ENCODE assay signal across 19 cellular contexts in genomic region chr20:10263385-10264165, GRCh38. TPM values are rescaled to one million over a fixed set of nuclear protein-coding genes. Genes with fewer than 3 reads are reported as not detected.
A peak's percentile ranks its signal among the peaks of the same experiment; 100 is the strongest.
DNase-seq lines count a peak whose midpoint lies in the region; ATAC-seq, FAIRE-seq and TF ChIP-seq lines count a peak whose summit lies in the region.
"Had no signal": no experiment of that assay in that cellular context is flagged by ENCODE, and none has a peak within 500 bp of the region (broad histone marks: within the 10 kb centered on the region; RNA-seq: fewer than 3 reads in every experiment).

No MANE protein-coding gene starts in this region.

- no peaks in the 10 kb centered on the region for H3K9me3 Mint-ChIP-seq in naive thymus-derived CD8-positive, alpha-beta T cell
- no peaks in the 10 kb centered on the region for H3K9me3 Mint-ChIP-seq in stimulated activated naive CD8-positive, alpha-beta T cell treated with anti-CD3 and anti-CD28 coated beads, Interleukin-15, amount 100 ng/mL, for 72 hours
- H3K9me3 Mint-ChIP-seq: activated naive CD8-positive, alpha-beta T cell treated with anti-CD3 and anti-CD28 coated beads, Interleukin-2, amount 10 ng/mL, durations not matched to agents 7 days and 5 days; activated T-cell treated with anti-CD3 and anti-CD28 coated beads, Interleukin-2, amount 50 U/mL, for 72 hours; central memory CD8-positive, alpha-beta T cell had no signal

- no TSS peak for BruUV-seq in IMR-90 (replicated peaks; lab: Mats Ljungman, UMichigan)

- H3K36me3 Mint-ChIP-seq in naive thymus-derived CD8-positive, alpha-beta T cell = no peaks in the 10 kb centered on the region
- H3K36me3 Mint-ChIP-seq: activated naive CD8-positive, alpha-beta T cell treated with anti-CD3 and anti-CD28 coated beads, Interleukin-2, amount 10 ng/mL, durations not matched to agents 7 days and 5 days had no signal

- H3K4ac ChIP-seq in IMR-90 (ENCODE audit: low read depth, low read length) = no peak overlapping the region

- H2AFZ ChIP-seq in IMR-90 (replicated peaks; ENCODE audit: low read length, poor library complexity) = no peak overlapping the region
- H2AFZ ChIP-seq: GM23248 had no signal

- H3K9me3 ChIP-seq in IMR-90 (ENCODE audit: control insufficient read depth, insufficient read depth, low read length) = no peaks in the 10 kb centered on the region
- H3K9me3 ChIP-seq: left ventricle myocardium inferior, right atrium auricular region had no signal

- peaks cover 3% of the 10 kb centered on the region; the same call in 1 of the 2 replicates for H3K36me3 ChIP-seq in IMR-90 (ENCODE audit: control insufficient read depth, insufficient read depth, low read length)
- H3K36me3 ChIP-seq: left ventricle myocardium inferior, right atrium auricular region had no signal

- no peak overlapping the region for H2AK5ac ChIP-seq in IMR-90 (ENCODE audit: low read depth, low read length)

- no peak overlapping the region for H3K4me3 Mint-ChIP-seq in naive thymus-derived CD8-positive, alpha-beta T cell
- H3K4me3 Mint-ChIP-seq in stimulated activated naive CD8-positive, alpha-beta T cell treated with anti-CD3 and anti-CD28 coated beads, Interleukin-15, amount 100 ng/mL, for 72 hours = no peak overlapping the region
- H3K4me3 Mint-ChIP-seq: activated naive CD8-positive, alpha-beta T cell treated with anti-CD3 and anti-CD28 coated beads, Interleukin-2, amount 10 ng/mL, durations not matched to agents 7 days and 5 days; activated T-cell treated with anti-CD3 and anti-CD28 coated beads, Interleukin-2, amount 50 U/mL, for 72 hours; central memory CD8-positive, alpha-beta T cell had no signal

- H4K5ac ChIP-seq in IMR-90 (ENCODE audit: low read depth, low read length) = no peak overlapping the region

- H4K20me1 ChIP-seq in IMR-90 (ENCODE audit: insufficient read depth, low read length) = no peaks in the 10 kb centered on the region

- H2AK9ac ChIP-seq in IMR-90 (replicated peaks; ENCODE audit: low read depth, low read length, poor library complexity) = no peak overlapping the region

- no peaks in the 10 kb centered on the region for H3K4me1 Mint-ChIP-seq in naive thymus-derived CD8-positive, alpha-beta T cell
- H3K4me1 Mint-ChIP-seq in stimulated activated naive CD8-positive, alpha-beta T cell treated with anti-CD3 and anti-CD28 coated beads, Interleukin-15, amount 100 ng/mL, for 72 hours = no peaks in the 10 kb centered on the region
- H3K4me1 Mint-ChIP-seq: activated naive CD8-positive, alpha-beta T cell treated with anti-CD3 and anti-CD28 coated beads, Interleukin-2, amount 10 ng/mL, durations not matched to agents 7 days and 5 days; central memory CD8-positive, alpha-beta T cell had no signal

- peaks cover 3% of the 10 kb centered on the region; the same call in 1 of the 2 replicates for H3K9me1 ChIP-seq in IMR-90 (ENCODE audit: insufficient read depth, low read length)

- CTCF ChIA-PET in IMR-90 (lab: Yijun Ruan, JAX) = interaction anchor here (0.6 kb wide), 1 partner anchor 164 kb away, joined by 3 read pairs; no protein-coding TSS in a partner anchor

- H3K79me1 ChIP-seq in IMR-90 (ENCODE audit: low read depth in 1 of 2, low read length in 2 of 2) = no peaks in the 10 kb centered on the region

- H2BK120ac ChIP-seq in IMR-90 (ENCODE audit: low read depth, low read length) = no peak overlapping the region

- peak; percentile 61 for ATAC-seq in IMR-90 (ENCODE audit: low read depth)
- ATAC-seq in naive thymus-derived CD8-positive, alpha-beta T cell = no peak
- ATAC-seq in stimulated activated naive CD8-positive, alpha-beta T cell treated with anti-CD3 and anti-CD28 coated beads, Interleukin-15, amount 100 ng/mL, for 72 hours = no peak
- ATAC-seq in HG03342 (IDR thresholded peaks at IDR 0.05; ENCODE audit: unreplicated experiment) = no peak
- ATAC-seq: activated T-cell treated with anti-CD3 and anti-CD28 coated beads, Interleukin-2, amount 50 U/mL, for 72 hours; Right ventricle myocardium inferior had no signal

- no peak for TF ChIP-seq RAD21 in IMR-90 (IDR thresholded peaks at IDR 0.05; ENCODE audit: low read length)

- no CpG with 5 or more reads among the region's 7 CpGs for WGBS in IMR-90 (ENCODE audit: extremely low coverage in 2 of 2, insufficient read length in 1 of 2), 2 experiments

- no peak overlapping the region for H2BK5ac ChIP-seq in IMR-90 (ENCODE audit: low read depth, low read length, poor library complexity, severe bottlenecking)

- H3K27ac Mint-ChIP-seq in naive thymus-derived CD8-positive, alpha-beta T cell = no peak overlapping the region
- H3K27ac Mint-ChIP-seq in stimulated activated naive CD8-positive, alpha-beta T cell treated with anti-CD3 and anti-CD28 coated beads, Interleukin-15, amount 100 ng/mL, for 72 hours = no peak overlapping the region
- H3K27ac Mint-ChIP-seq: activated naive CD8-positive, alpha-beta T cell treated with anti-CD3 and anti-CD28 coated beads, Interleukin-2, amount 10 ng/mL, durations not matched to agents 7 days and 5 days; activated T-cell treated with anti-CD3 and anti-CD28 coated beads, Interleukin-2, amount 50 U/mL, for 72 hours had no signal

- peaks cover 9% of the 10 kb centered on the region for H3K4me1 ChIP-seq in IMR-90 (ENCODE audit: control insufficient read depth, insufficient read depth, low read length)
- H3K4me1 ChIP-seq: left ventricle myocardium inferior, right atrium auricular region had no signal

- no peak for TF ChIP-seq POLR2A in IMR-90 (IDR thresholded peaks at IDR 0.05; ENCODE audit: low read depth, low read length)

- no peak overlapping the region for H3K27ac ChIP-seq in IMR-90 (ENCODE audit: insufficient read depth, low read length)
- H3K27ac ChIP-seq: GM23248, left ventricle myocardium inferior, right atrium auricular region, VCaP had no signal

- no peak overlapping the region for H3K4me2 ChIP-seq in IMR-90 (ENCODE audit: low read depth, low read length)

- H4K8ac ChIP-seq in IMR-90 (ENCODE audit: low read depth in 2 of 2, low read length in 2 of 2) = no peak overlapping the region

- in situ Hi-C loops in IMR-90 (cut with MboI; ENCODE audit: low sequenced_read_pairs) = no loop called here
- in situ Hi-C loops in astrocyte of the cerebellum (cut with HindIII; ENCODE audit: low sequenced_read_pairs) = no loop called here

- peaks cover 0 to 10% (median 7%) of the 10 kb centered on the region in 5 donors for H3K27me3 Mint-ChIP-seq in naive thymus-derived CD8-positive, alpha-beta T cell
- no peaks in the 10 kb centered on the region for H3K27me3 Mint-ChIP-seq in stimulated activated naive CD8-positive, alpha-beta T cell treated with anti-CD3 and anti-CD28 coated beads, Interleukin-15, amount 100 ng/mL, for 72 hours

- peak; percentile 23 for DNase-seq in AG10803 (ENCODE audit: low read depth)
- peak; percentile 4 for DNase-seq in IMR-90
- DNase-seq in astrocyte of the cerebellum (ENCODE audit: low read depth) = peak; percentile 19
- no peak for DNase-seq in naive thymus-derived CD8-positive, alpha-beta T cell
- no peak for DNase-seq in RCC 7860 (ENCODE audit: low spot score)
- DNase-seq in stimulated activated naive CD8-positive, alpha-beta T cell treated with anti-CD3 and anti-CD28 coated beads, Interleukin-15, amount 100 ng/mL, for 72 hours = no peak
- DNase-seq: activated CD4-positive, alpha-beta T cell treated with anti-CD3 and anti-CD28 coated beads, Interleukin-2, amount 50 U/mL, for 48 hours; activated naive CD8-positive, alpha-beta T cell treated with anti-CD3 and anti-CD28 coated beads, Interleukin-2, amount 10 ng/mL, durations not matched to agents 7 days and 5 days; activated T-cell treated with anti-CD3 and anti-CD28 coated beads, Interleukin-2, amount 50 U/mL, for 72 hours; foreskin melanocyte; GM23248; left ventricle myocardium inferior; stimulated activated CD4-positive, alpha-beta T cell treated with anti-CD3 and anti-CD28 coated beads, Interleukin-2, amount 100 ng/mL, for 48 hours had no signal

- TF ChIP-seq CTCF in AG10803 (conservative IDR thresholded peaks at IDR 0.05; ENCODE audit: low read length) = no peak
- no peak for TF ChIP-seq CTCF in IMR-90 (conservative IDR thresholded peaks at IDR 0.05; ENCODE audit: low read depth, low read length)
- no peak for TF ChIP-seq CTCF in astrocyte of the cerebellum (IDR thresholded peaks at IDR 0.05; ENCODE audit: low read depth, low read length, missing control alignments)

- no peak overlapping the region for H3K18ac ChIP-seq in IMR-90 (ENCODE audit: low read depth, low read length)

- H3K56ac ChIP-seq in IMR-90 (ENCODE audit: extremely low read depth, insufficient read depth, low read length) = no peak overlapping the region

- peak overlapping the region; percentile 61; the same call in 1 of the 2 replicates for H3K23ac ChIP-seq in IMR-90 (ENCODE audit: low read depth, low read length)

- H3K14ac ChIP-seq in IMR-90 (replicated peaks; ENCODE audit: low read depth, low read length) = no peak overlapping the region

- H3K27me3 ChIP-seq in IMR-90 (ENCODE audit: control insufficient read depth, insufficient read depth, low read length) = no peaks in the 10 kb centered on the region
- H3K27me3 ChIP-seq: right atrium auricular region had no signal

- POLR2A ChIA-PET in IMR-90 (lab: Charles Lee; ENCODE audit: unreplicated experiment) = no interaction called here
- POLR2A ChIA-PET in naive thymus-derived CD8-positive, alpha-beta T cell (lab: Charles Lee) = no interaction called here

- H3K9ac ChIP-seq in IMR-90 (ENCODE audit: low read depth, low read length) = no peak overlapping the region
- H3K9ac ChIP-seq: GM23248 had no signal

- H4K91ac ChIP-seq in IMR-90 (ENCODE audit: insufficient read depth, low read depth, low read length) = no peak overlapping the region

- FAIRE-seq in islet of Langerhans (lab: Jason Lieb, UNC) (peak; percentile 90), RCC 7860 (lab: Jason Lieb, UNC) (no peak)

- intact Hi-C loops in IMR-90 (cut with micrococcal nuclease) = no loop called here

- H2BK15ac ChIP-seq in IMR-90 (ENCODE audit: low read depth, low read length) = no peak overlapping the region

- no peak overlapping the region for H3K4me3 ChIP-seq in AG10803 (ENCODE audit: low read length)
- no peak overlapping the region for H3K4me3 ChIP-seq in IMR-90 (ENCODE audit: insufficient read depth, low read depth, low read length)
- no peak overlapping the region for H3K4me3 ChIP-seq in astrocyte of the cerebellum (ENCODE audit: low read depth, low read length)
- H3K4me3 ChIP-seq: GM23248, left ventricle myocardium inferior, right atrium auricular region had no signal

- no peak overlapping the region for H2BK20ac ChIP-seq in IMR-90 (ENCODE audit: low read depth, low read length)

- dilution Hi-C loops in IMR-90 (cut with HindIII; ENCODE audit: low sequenced_read_pairs, unreplicated experiment) = no loop called here

TF ChIP-seq in IMR-90, 13 proteins besides CTCF, POLR2A, EP300 and RAD21 (continues in another document):
- TF ChIP-seq CEBPB (IDR thresholded peaks at IDR 0.05; ENCODE audit: low read depth, low read length) (peak; percentile 54; the same call in 1 of the 2 replicates), MAFK (IDR thresholded peaks at IDR 0.05; ENCODE audit: low read depth, low read length) (no peak), FOS (IDR thresholded peaks at IDR 0.05; ENCODE audit: low read depth, low read length) (no peak)

RNA-seq across cellular contexts. Expression of gene SNAP25, which starts 44.9 kb away (rescaled TPM):
- 1.1 and 2.8 TPM in 2 replicates for total RNA-seq in IMR-90 (2012; rRNA removed)
- polyA plus RNA-seq in IMR-90 (2012; rRNA removed) = 2.0 and 2.8 TPM in 2 replicates
- 0.70 and 0.73 TPM in 2 replicates for polyA plus RNA-seq in IMR-90 (2012; cell fraction: cytosol; rRNA removed)
- 2.7 and 14.4 TPM in 2 replicates for polyA plus RNA-seq in IMR-90 (2012; cell fraction: nucleus; rRNA removed; ENCODE audit: low replicate concordance)
- not detected for total RNA-seq in naive thymus-derived CD8-positive, alpha-beta T cell
- polyA plus RNA-seq in naive thymus-derived CD8-positive, alpha-beta T cell = under 1 TPM in 1 of 3 donors, not detected in 2; 0.37 TPM
- total RNA-seq: activated naive CD8-positive, alpha-beta T cell treated with anti-CD3 and anti-CD28 coated beads, Interleukin-2, amount 10 ng/mL, durations not matched to agents 7 days and 5 days; GM23248; Right ventricle myocardium inferior had no signal

Comparison
In these comparisons a context has a peak if more than half of its experiments do, and no peak if none do; other contexts are left out.
1. DNase-seq: peak in AG10803 (single experiment), IMR-90 (single experiment) and astrocyte of the cerebellum (single experiment); none in naive thymus-derived CD8-positive, alpha-beta T cell (0 of 10), RCC 7860 (single experiment) and stimulated activated naive CD8-positive, alpha-beta T cell treated with anti-CD3 and anti-CD28 coated beads, Interleukin-15, amount 100 ng/mL, for 72 hours (0 of 2).